Comparison of ENCODE assay signal across 14 cellular contexts in genomic region chr17:20281860-20282259, GRCh38.
A peak's percentile ranks its signal among the peaks of the same experiment; 100 is the strongest.
DNase-seq lines count a peak whose midpoint lies in the region.
"Had no signal": no experiment of that assay in that cellular context is flagged by ENCODE, and none has a peak within 500 bp of the region (broad histone marks: within the 10 kb centered on the region; RNA-seq: fewer than 3 reads in every experiment).

No MANE protein-coding gene starts in this region.

- no peak overlapping the region for H3K27ac Mint-ChIP-seq in activated CD4-positive, alpha-beta memory T cell treated with anti-CD3 and anti-CD28 coated beads, Interleukin-2, amount 10 ng/mL, durations not matched to agents 7 days and 5 days
- H3K27ac Mint-ChIP-seq: activated naive CD8-positive, alpha-beta T cell had no signal

- no peak overlapping the region for H3K4me3 ChIP-seq in mesodermal cell (ENCODE audit: extremely low read depth, insufficient read depth, low read length, poor library complexity, severe bottlenecking)
- H3K4me3 ChIP-seq: pancreas had no signal

- no peak overlapping the region for H3K4me3 Mint-ChIP-seq in activated CD4-positive, alpha-beta memory T cell treated with anti-CD3 and anti-CD28 coated beads, Interleukin-2, amount 10 ng/mL, durations not matched to agents 7 days and 5 days
- H3K4me3 Mint-ChIP-seq: activated naive CD8-positive, alpha-beta T cell had no signal

- peaks cover 14% of the 10 kb centered on the region for H3K4me1 Mint-ChIP-seq in activated CD4-positive, alpha-beta memory T cell treated with anti-CD3 and anti-CD28 coated beads, Interleukin-2, amount 10 ng/mL, durations not matched to agents 7 days and 5 days

- no peaks in the 10 kb centered on the region for H3K9me3 Mint-ChIP-seq in activated CD4-positive, alpha-beta memory T cell treated with anti-CD3 and anti-CD28 coated beads, Interleukin-2, amount 10 ng/mL, durations not matched to agents 7 days and 5 days

- CTCF ChIA-PET in activated CD4-positive, alpha-beta memory T cell treated with anti-CD3 and anti-CD28 coated beads, Interleukin-2, amount 10 ng/mL, durations not matched to agents 7 days and 5 days (lab: Charles Lee), result no interaction called here

- no peaks in the 10 kb centered on the region for H3K9me3 ChIP-seq in mesodermal cell (ENCODE audit: control insufficient read depth, low read length)
- H3K9me3 ChIP-seq: pancreas had no signal

- peak overlapping the region; percentile 12 for H3K27ac ChIP-seq in cingulate gyrus (ENCODE audit: low read depth, low read length)
- peak overlapping the region; percentile 36 for H3K27ac ChIP-seq in mesodermal cell (ENCODE audit: low read depth, low read length, severe bottlenecking)
- H3K27ac ChIP-seq: foreskin keratinocyte, pancreas had no signal

- 92 to 95% methylated on average over 11 of the region's 11 CpGs for WGBS in mesodermal cell (ENCODE audit: insufficient coverage in 2 of 2), 2 experiments

- H3K36me3 Mint-ChIP-seq in activated CD4-positive, alpha-beta memory T cell treated with anti-CD3 and anti-CD28 coated beads, Interleukin-2, amount 10 ng/mL, durations not matched to agents 7 days and 5 days (ENCODE audit: low read depth), result no peaks in the 10 kb centered on the region
- H3K36me3 Mint-ChIP-seq: activated naive CD8-positive, alpha-beta T cell had no signal

- POLR2A ChIA-PET in activated CD4-positive, alpha-beta memory T cell treated with anti-CD3 and anti-CD28 coated beads, Interleukin-2, amount 10 ng/mL, durations not matched to agents 7 days and 5 days (lab: Charles Lee), result no interaction called here

- peaks cover 48% of the 10 kb centered on the region for H3K36me3 ChIP-seq in mesodermal cell (ENCODE audit: control insufficient read depth, insufficient read depth, low read length)
- H3K36me3 ChIP-seq: pancreas had no signal

- H3K4me1 ChIP-seq in mesodermal cell (ENCODE audit: control insufficient read depth, insufficient read depth, low read length, poor library complexity, severe bottlenecking), result peaks cover 3% of the 10 kb centered on the region
- H3K4me1 ChIP-seq: foreskin keratinocyte, pancreas had no signal

- no peaks in the 10 kb centered on the region for H3K27me3 Mint-ChIP-seq in activated CD4-positive, alpha-beta memory T cell treated with anti-CD3 and anti-CD28 coated beads, Interleukin-2, amount 10 ng/mL, durations not matched to agents 7 days and 5 days
- H3K27me3 Mint-ChIP-seq: activated naive CD8-positive, alpha-beta T cell had no signal

- DNase-seq in Ammon's horn (ENCODE audit: low spot score) (peak; percentile 80), NOMO-1 (lab: John Stamatoyannopoulos, UW; ENCODE audit: unreplicated experiment in 2 of 2) (peak; percentile 86 to 87), occipital lobe (lab: John Stamatoyannopoulos, UW) (no peak), iPS-NIHi7 (ENCODE audit: extremely low spot score) (no peak), COLO668 (lab: John Stamatoyannopoulos, UW; ENCODE audit: unreplicated experiment) (no peak)
- no peak for DNase-seq in activated CD4-positive, alpha-beta memory T cell treated with anti-CD3 and anti-CD28 coated beads, Interleukin-2, amount 10 ng/mL, durations not matched to agents 7 days and 5 days
- DNase-seq: foreskin keratinocyte; NCI-H1436 treated with DMSO at 0.1 percent for 48 hours; stimulated activated CD4-positive, alpha-beta T cell treated with anti-CD3 and anti-CD28 coated beads, Interleukin-2, amount 100 ng/mL, for 24 hours; stimulated activated naive CD4-positive, alpha-beta T cell had no signal

Comparison
In these comparisons a context has a peak if more than half of its experiments do, and no peak if none do; other contexts are left out.
1. DNase-seq: peak in Ammon's horn (single experiment) and NOMO-1 (2 of 2); none in occipital lobe (single experiment), activated CD4-positive, alpha-beta memory T cell treated with anti-CD3 and anti-CD28 coated beads, Interleukin-2, amount 10 ng/mL, durations not matched to agents 7 days and 5 days (single experiment), iPS-NIHi7 (single experiment) and COLO668 (single experiment).